In the genomic region with DNA sequence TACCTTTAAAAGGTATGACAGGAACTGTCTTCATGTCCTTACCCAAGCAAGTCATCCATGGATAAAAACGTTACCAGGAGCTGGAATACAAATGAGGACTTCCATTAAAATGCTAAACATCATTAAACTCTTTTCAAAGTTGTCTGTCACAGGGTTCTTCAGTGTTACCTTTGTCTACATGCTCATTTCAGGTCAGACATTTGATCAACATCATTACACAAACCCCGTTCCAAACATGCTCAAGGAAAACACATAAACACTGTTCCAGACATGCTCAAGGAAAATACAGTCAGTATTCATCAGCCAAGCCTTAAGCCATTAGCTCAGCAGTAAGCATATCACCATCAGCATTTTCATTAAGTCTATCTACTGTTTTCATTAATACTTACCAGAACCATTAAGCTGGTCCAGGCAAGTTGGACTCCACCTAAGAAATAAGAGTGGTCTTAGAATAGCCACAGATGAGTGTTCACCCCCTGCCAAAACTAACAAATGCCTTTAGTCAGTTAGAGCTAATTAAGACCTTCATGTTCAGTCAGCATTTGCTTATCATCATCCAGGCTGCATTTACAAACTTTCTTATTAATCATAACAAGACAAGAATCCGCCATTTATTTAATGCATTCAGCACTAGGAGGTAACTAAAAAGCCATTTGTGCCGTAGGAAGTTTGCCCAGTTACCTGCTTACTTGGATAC, we compare ENCODE assay signal across 1 cellular context.
A peak's percentile ranks its signal among the peaks of the same experiment; 100 is the strongest.
TF ChIP-seq lines count a peak whose summit lies in the region.

No MANE protein-coding gene starts in this region.

TF ChIP-seq in GM12878, 131 proteins besides CTCF, POLR2A, EP300 and RAD21:
- TF ChIP-seq, protein P1, sequence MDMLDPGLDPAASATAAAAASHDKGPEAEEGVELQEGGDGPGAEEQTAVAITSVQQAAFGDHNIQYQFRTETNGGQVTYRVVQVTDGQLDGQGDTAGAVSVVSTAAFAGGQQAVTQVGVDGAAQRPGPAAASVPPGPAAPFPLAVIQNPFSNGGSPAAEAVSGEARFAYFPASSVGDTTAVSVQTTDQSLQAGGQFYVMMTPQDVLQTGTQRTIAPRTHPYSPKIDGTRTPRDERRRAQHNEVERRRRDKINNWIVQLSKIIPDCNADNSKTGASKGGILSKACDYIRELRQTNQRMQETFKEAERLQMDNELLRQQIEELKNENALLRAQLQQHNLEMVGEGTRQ (IDR thresholded peaks at IDR 0.05; ENCODE audit: borderline replicate concordance, low read depth, low read length), result no peak
- TF ChIP-seq POLR2AphosphoS5 (IDR thresholded peaks at IDR 0.05; ENCODE audit: low read length), result peak; percentile 68
- peak; percentile 56; the same call in 1 of the 2 replicates for TF ChIP-seq ZBED1 (IDR thresholded peaks at IDR 0.05; ENCODE audit: borderline replicate concordance)
- TF ChIP-seq, protein P2, sequence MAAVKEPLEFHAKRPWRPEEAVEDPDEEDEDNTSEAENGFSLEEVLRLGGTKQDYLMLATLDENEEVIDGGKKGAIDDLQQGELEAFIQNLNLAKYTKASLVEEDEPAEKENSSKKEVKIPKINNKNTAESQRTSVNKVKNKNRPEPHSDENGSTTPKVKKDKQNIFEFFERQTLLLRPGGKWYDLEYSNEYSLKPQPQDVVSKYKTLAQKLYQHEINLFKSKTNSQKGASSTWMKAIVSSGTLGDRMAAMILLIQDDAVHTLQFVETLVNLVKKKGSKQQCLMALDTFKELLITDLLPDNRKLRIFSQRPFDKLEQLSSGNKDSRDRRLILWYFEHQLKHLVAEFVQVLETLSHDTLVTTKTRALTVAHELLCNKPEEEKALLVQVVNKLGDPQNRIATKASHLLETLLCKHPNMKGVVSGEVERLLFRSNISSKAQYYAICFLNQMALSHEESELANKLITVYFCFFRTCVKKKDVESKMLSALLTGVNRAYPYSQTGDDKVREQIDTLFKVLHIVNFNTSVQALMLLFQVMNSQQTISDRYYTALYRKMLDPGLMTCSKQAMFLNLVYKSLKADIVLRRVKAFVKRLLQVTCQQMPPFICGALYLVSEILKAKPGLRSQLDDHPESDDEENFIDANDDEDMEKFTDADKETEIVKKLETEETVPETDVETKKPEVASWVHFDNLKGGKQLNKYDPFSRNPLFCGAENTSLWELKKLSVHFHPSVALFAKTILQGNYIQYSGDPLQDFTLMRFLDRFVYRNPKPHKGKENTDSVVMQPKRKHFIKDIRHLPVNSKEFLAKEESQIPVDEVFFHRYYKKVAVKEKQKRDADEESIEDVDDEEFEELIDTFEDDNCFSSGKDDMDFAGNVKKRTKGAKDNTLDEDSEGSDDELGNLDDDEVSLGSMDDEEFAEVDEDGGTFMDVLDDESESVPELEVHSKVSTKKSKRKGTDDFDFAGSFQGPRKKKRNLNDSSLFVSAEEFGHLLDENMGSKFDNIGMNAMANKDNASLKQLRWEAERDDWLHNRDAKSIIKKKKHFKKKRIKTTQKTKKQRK (IDR thresholded peaks at IDR 0.05; ENCODE audit: low read depth, low read length), result no peak
- 0 out of 2 replicates have a peak, but pooled peaks have one; percentile 26 for TF ChIP-seq PML (IDR thresholded peaks at IDR 0.05; ENCODE audit: low read length)
- TF ChIP-seq BMI1 (IDR thresholded peaks at IDR 0.05; ENCODE audit: borderline replicate concordance), result peak; percentile 48; the same call in 1 of the 2 replicates
- TF ChIP-seq, protein P3, sequence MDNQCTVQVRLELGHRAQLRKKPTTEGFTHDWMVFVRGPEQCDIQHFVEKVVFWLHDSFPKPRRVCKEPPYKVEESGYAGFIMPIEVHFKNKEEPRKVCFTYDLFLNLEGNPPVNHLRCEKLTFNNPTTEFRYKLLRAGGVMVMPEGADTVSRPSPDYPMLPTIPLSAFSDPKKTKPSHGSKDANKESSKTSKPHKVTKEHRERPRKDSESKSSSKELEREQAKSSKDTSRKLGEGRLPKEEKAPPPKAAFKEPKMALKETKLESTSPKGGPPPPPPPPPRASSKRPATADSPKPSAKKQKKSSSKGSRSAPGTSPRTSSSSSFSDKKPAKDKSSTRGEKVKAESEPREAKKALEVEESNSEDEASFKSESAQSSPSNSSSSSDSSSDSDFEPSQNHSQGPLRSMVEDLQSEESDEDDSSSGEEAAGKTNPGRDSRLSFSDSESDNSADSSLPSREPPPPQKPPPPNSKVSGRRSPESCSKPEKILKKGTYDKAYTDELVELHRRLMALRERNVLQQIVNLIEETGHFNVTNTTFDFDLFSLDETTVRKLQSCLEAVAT (IDR thresholded peaks at IDR 0.05), result no peak
- 0 out of 2 replicates have a peak, but pooled peaks have one; percentile 25 for TF ChIP-seq BACH1 (IDR thresholded peaks at IDR 0.05; ENCODE audit: borderline replicate concordance)
